Comparison of ENCODE assay signal across 8 cellular contexts in the genomic region with DNA sequence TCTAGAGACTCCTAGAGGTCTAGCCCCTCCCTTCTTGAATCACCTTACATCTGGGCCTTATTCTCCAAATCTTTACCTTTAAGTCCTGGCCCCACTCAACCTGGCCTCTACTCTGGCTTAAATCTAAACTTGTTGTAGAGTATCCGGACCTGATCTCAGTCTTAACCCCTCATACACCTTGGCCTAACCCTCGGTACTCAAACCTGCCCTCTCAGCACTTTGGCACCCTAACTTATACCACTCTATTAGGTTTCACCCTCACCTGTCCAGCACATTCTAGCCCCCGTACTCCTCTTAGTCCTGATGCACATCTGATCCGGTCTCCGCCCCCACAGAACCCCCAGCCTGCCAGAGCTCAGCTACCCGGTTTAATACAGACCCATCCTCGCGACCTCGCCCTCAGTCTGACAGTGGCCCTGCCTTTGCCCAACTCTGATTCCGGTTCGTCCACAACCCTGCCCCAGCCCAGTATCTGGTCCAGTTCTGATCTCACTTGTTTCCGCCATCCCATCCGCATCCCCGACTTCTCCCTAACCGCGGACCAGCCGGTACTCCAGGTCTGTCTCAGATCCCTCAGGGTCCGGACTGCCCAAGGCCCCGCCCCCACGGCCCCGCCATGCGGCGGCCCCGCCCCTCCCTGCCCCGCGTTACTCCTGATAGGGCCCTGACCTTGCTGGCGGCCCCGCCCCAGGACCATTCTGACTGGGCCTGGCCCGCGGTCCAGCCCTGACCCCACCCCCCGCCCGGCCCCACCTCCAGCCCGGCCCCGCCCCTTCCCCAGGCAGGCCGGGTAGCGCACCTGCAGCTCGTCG. TPM values are rescaled to one million over a fixed set of nuclear protein-coding genes. Genes with fewer than 3 reads are reported as not detected.
A peak's percentile ranks its signal among the peaks of the same experiment; 100 is the strongest.
DNase-seq lines count a peak whose midpoint lies in the region; ATAC-seq and TF ChIP-seq lines count a peak whose summit lies in the region.

No MANE protein-coding gene starts in this region.

- CTCF ChIA-PET in CD4-positive, alpha-beta T cell (lab: Charles Lee) = interaction anchor here (1.1 to 2.2 kb wide), 3 partner anchors 50 to 115 kb away, joined by 3 to 33 read pairs (median 5); no protein-coding TSS in a partner anchor
- CTCF ChIA-PET in PC-9 (lab: Charles Lee) = interaction anchor here (0.6 to 1.3 kb wide), 4 partner anchors 53 to 276 kb away, joined by 4 to 17 read pairs (median 6); no protein-coding TSS in a partner anchor

- H3K9ac ChIP-seq in mucosa of rectum (ENCODE audit: low read depth in 1 of 2, low read length in 2 of 2) = peak overlapping the region; percentile 21 to 42

- no peaks in the 10 kb centered on the region for H3K9me3 ChIP-seq in CD4-positive, alpha-beta T cell (ENCODE audit: control insufficient read depth, low read length)
- H3K9me3 ChIP-seq in PC-9 (ENCODE audit: insufficient read depth, low read depth) = no peaks in the 10 kb centered on the region
- no peaks in the 10 kb centered on the region for H3K9me3 ChIP-seq in esophagus (ENCODE audit: control insufficient read depth in 2 of 2, insufficient read depth in 1 of 2, low read depth in 1 of 2, low read length in 1 of 2)
- no peaks in the 10 kb centered on the region for H3K9me3 ChIP-seq in mucosa of rectum (ENCODE audit: control insufficient read depth in 2 of 2, low read length in 2 of 2)

- peaks cover 8% of the 10 kb centered on the region; the same call in 1 of the 2 replicates for H4K20me1 ChIP-seq in PC-9 (ENCODE audit: insufficient read depth)

- H3K4me3 Mint-ChIP-seq in CD4-positive, alpha-beta T cell = peak overlapping the region; percentile 93
- H3K4me3 Mint-ChIP-seq in IgD-negative memory B cell = peak overlapping the region; percentile 84 to 96 (median 92)
- H3K4me3 Mint-ChIP-seq in activated T-cell treated with anti-CD3 and anti-CD28 coated beads, Interleukin-2, amount 50 U/mL, for 4 hours = peak overlapping the region; percentile 85

- H3K36me3 ChIP-seq in PC-9 (ENCODE audit: low read depth) (no peaks in the 10 kb centered on the region), esophagus (ENCODE audit: control insufficient read depth in 2 of 2, insufficient read depth in 2 of 2, low read length in 1 of 2) (peaks cover 0 to 2% of the 10 kb centered on the region in 2 donors), mucosa of rectum (ENCODE audit: control insufficient read depth in 2 of 2, insufficient read depth in 2 of 2, low read length in 2 of 2) (peaks cover 0 to 5% of the 10 kb centered on the region in 2 donors)

- no peaks in the 10 kb centered on the region for H3K27me3 ChIP-seq in CD4-positive, alpha-beta T cell (ENCODE audit: control insufficient read depth, insufficient read depth, low read length)
- H3K27me3 ChIP-seq in PC-9 (ENCODE audit: insufficient read depth, low read depth) (no peaks in the 10 kb centered on the region), esophagus (ENCODE audit: control insufficient read depth in 1 of 2, insufficient read depth in 2 of 2, low read length in 2 of 2) (no peaks in the 10 kb centered on the region), mucosa of rectum (ENCODE audit: control insufficient read depth in 2 of 2, insufficient read depth in 2 of 2, low read length in 2 of 2) (no peaks in the 10 kb centered on the region)

- H3F3A ChIP-seq in PC-9 (ENCODE audit: insufficient read depth, low read depth) = peaks cover 12% of the 10 kb centered on the region; the same call in 1 of the 2 replicates

- peak overlapping the region; percentile 62 for H3K27ac Mint-ChIP-seq in CD4-positive, alpha-beta T cell
- peak overlapping the region; percentile 29 to 91 (median 76) for H3K27ac Mint-ChIP-seq in IgD-negative memory B cell

- H3K4me1 ChIP-seq in PC-9 (replicated peaks; ENCODE audit: insufficient read depth) (peaks cover 4% of the 10 kb centered on the region; the same call in 1 of the 2 replicates), esophagus (ENCODE audit: control insufficient read depth in 2 of 2, insufficient read depth in 2 of 2, low read length in 1 of 2) (peaks cover 4 to 14% of the 10 kb centered on the region in 2 donors), mucosa of rectum (ENCODE audit: control insufficient read depth in 2 of 2, insufficient read depth in 2 of 2, low read length in 2 of 2) (peaks cover 10 to 19% of the 10 kb centered on the region in 2 donors)

- no TSS peak for BruUV-seq in PC-9 (replicated peaks; lab: Mats Ljungman, UMichigan)

- peak overlapping the region; percentile 96 for H2AFZ ChIP-seq in PC-9

- POLR2A ChIA-PET in CD4-positive, alpha-beta T cell (lab: Charles Lee) = interaction anchor here (0.8 to 3.8 kb wide), 14 partner anchors 9 to 786 kb away, joined by 3 to 123 read pairs (median 4); partner anchors contain the start of genes BSDC1 and RNF19B
- POLR2A ChIA-PET in PC-9 (lab: Charles Lee; ENCODE audit: unreplicated experiment) = interaction anchor here (0.7 kb wide), 1 partner anchor 53 kb away, joined by 5 read pairs; no protein-coding TSS in a partner anchor

- H3K4me3 ChIP-seq in PC-9 (peak overlapping the region; percentile 87; the same call in 1 of the 2 replicates), esophagus (ENCODE audit: low read depth in 1 of 2, low read length in 2 of 2) (peak overlapping the region; percentile 62 to 79), mucosa of rectum (ENCODE audit: low read length in 2 of 2) (peak overlapping the region; percentile 78 to 79)

- H3K4me1 Mint-ChIP-seq in CD4-positive, alpha-beta T cell (ENCODE audit: low read depth) = peaks cover 34% of the 10 kb centered on the region
- peaks cover 0 to 16% (median 5%) of the 10 kb centered on the region in 3 donors for H3K4me1 Mint-ChIP-seq in IgD-negative memory B cell
- H3K4me1 Mint-ChIP-seq in activated T-cell treated with anti-CD3 and anti-CD28 coated beads, Interleukin-2, amount 50 U/mL, for 4 hours (ENCODE audit: low read depth) = peaks cover 21% of the 10 kb centered on the region

- WGBS in esophagus, 2 donors = 10 to 12% methylated on average over 37 to 38 of the region's 38 CpGs

- no peaks in the 10 kb centered on the region for H3K9me2 ChIP-seq in PC-9 (ENCODE audit: insufficient read depth)

- intact Hi-C loops in CD4-positive, alpha-beta T cell (cut with DNase I, micrococcal nuclease) = loop anchor here (2.0 to 10.0 kb wide), 8 partner anchors 52 to 1536 kb away; partner anchors contain the start of genes KHDRBS1 (in 1 of the 2), PEF1 (in 1 of the 2), RNF19B (in 1 of the 2) and S100PBP (in 1 of the 2)
- intact Hi-C loops in PC-9 (cut with micrococcal nuclease; ENCODE audit: unreplicated experiment) = loop anchor here (5.0 kb wide), 2 partner anchors 42 to 53 kb away; no protein-coding TSS in a partner anchor

- H3K36me3 Mint-ChIP-seq in CD4-positive, alpha-beta T cell (ENCODE audit: low read depth) = peaks cover 8% of the 10 kb centered on the region
- H3K36me3 Mint-ChIP-seq in IgD-negative memory B cell = no peaks in the 10 kb centered on the region
- H3K36me3 Mint-ChIP-seq in activated T-cell treated with anti-CD3 and anti-CD28 coated beads, Interleukin-2, amount 50 U/mL, for 4 hours (ENCODE audit: insufficient read depth) = peaks cover 4% of the 10 kb centered on the region

- no peak overlapping the region for H3K27ac ChIP-seq in CD4-positive, alpha-beta T cell (ENCODE audit: low read depth, low read length)
- H3K27ac ChIP-seq in PC-9 = no peak overlapping the region
- peak overlapping the region; percentile 77 to 82 for H3K27ac ChIP-seq in esophagus (ENCODE audit: low read depth in 2 of 2, low read length in 1 of 2)
- H3K27ac ChIP-seq in mucosa of rectum (ENCODE audit: low read depth in 2 of 2, low read length in 2 of 2) = peak overlapping the region in 1 of 2 donors; percentile 65

- ATAC-seq in CD4-positive, alpha-beta T cell (ENCODE audit: poor library complexity) = peak; percentile 71
- peak; percentile 57 for ATAC-seq in GM21528 (IDR thresholded peaks at IDR 0.05; ENCODE audit: low FRiP score, unreplicated experiment)
- ATAC-seq in activated T-cell treated with anti-CD3 and anti-CD28 coated beads, Interleukin-2, amount 50 U/mL, for 4 hours = peak; percentile 89 to 92

- H3K79me2 ChIP-seq in PC-9 (ENCODE audit: low read depth) = peaks cover 7% of the 10 kb centered on the region; the same call in 1 of the 2 replicates

- peak overlapping the region; percentile 97 for H3K4me2 ChIP-seq in PC-9

- no peaks in the 10 kb centered on the region for H3K27me3 Mint-ChIP-seq in CD4-positive, alpha-beta T cell
- H3K27me3 Mint-ChIP-seq in IgD-negative memory B cell = peaks cover 3% of the 10 kb centered on the region
- peaks cover 8% of the 10 kb centered on the region for H3K27me3 Mint-ChIP-seq in activated T-cell treated with anti-CD3 and anti-CD28 coated beads, Interleukin-2, amount 50 U/mL, for 4 hours (ENCODE audit: low read depth)

- H3K9me3 Mint-ChIP-seq in CD4-positive, alpha-beta T cell = no peaks in the 10 kb centered on the region
- peaks cover 0 to 1% (median 0%) of the 10 kb centered on the region in 3 donors for H3K9me3 Mint-ChIP-seq in IgD-negative memory B cell
- H3K9me3 Mint-ChIP-seq in activated T-cell treated with anti-CD3 and anti-CD28 coated beads, Interleukin-2, amount 50 U/mL, for 4 hours = no peaks in the 10 kb centered on the region

- no peak for TF ChIP-seq CTCF in CD4-positive, alpha-beta T cell (IDR thresholded peaks at IDR 0.05)
- no peak for TF ChIP-seq CTCF in PC-9 (conservative IDR thresholded peaks at IDR 0.05)

- DNase-seq in CD4-positive, alpha-beta T cell = peak; percentile 60 to 82 (median 72)
- DNase-seq in PC-9 = peak; percentile 76 to 80
- peak; percentile 76 for DNase-seq in activated T-cell treated with anti-CD3 and anti-CD28 coated beads, Interleukin-2, amount 50 U/mL, for 4 hours
- DNase-seq in stimulated activated CD8-positive, alpha-beta memory T cell treated with anti-CD3 and anti-CD28 coated beads, Interleukin-4, amount 100 ng/mL, for 1 hour (ENCODE audit: low read depth in 2 of 2, low spot score in 1 of 2) = peak; percentile 44 to 50

RNA-seq across cellular contexts. Expression of gene TRIM62, which starts 1.4 kb away (rescaled TPM):
- total RNA-seq in CD4-positive, alpha-beta T cell = 10 to 100 TPM; 18.9 to 23.0 TPM
- polyA plus RNA-seq in IgD-negative memory B cell (5.3 TPM), esophagus (1 to 10 TPM; 4.6 to 5.0 TPM)
- total RNA-seq in PC-9 (2021) = 9.9 and 14.3 TPM in 2 replicates
- total RNA-seq in activated T-cell treated with anti-CD3 and anti-CD28 coated beads, Interleukin-2, amount 50 U/mL, for 4 hours = 1 to 10 TPM; 3.8 to 5.9 (median 4.5) TPM

Comparison
In these comparisons a context has a peak if more than half of its experiments do, and no peak if none do; other contexts are left out.
1. H3K27ac ChIP-seq: peak in esophagus (2 of 2); none in CD4-positive, alpha-beta T cell (single experiment) and PC-9 (single experiment).
2. Peak in every context shown above with its lines, with median percentiles within 50 percentile points of each other: ATAC-seq, DNase-seq, H3K4me3 Mint-ChIP-seq and H3K4me3 ChIP-seq.